ENCODE assay signal across 31 cellular contexts in the genomic region with DNA sequence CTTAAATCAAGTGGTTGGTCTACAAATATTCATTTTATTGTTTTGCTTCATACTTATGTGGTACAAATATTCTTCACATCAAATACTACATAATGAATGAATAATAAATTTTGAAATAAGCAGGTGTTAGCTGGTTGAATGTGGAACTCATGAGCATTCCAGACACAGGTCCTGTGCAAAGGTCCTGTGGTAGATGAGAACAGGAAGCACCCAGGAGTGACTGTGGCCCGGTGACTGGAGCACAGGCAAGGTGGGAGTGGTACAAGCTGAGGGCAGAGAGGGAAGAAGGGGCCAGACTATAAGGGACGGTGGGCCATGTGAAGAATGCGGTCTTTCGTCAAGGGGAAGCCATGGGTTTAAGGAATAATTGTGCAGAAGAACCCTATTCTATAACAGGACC. TPM values are rescaled to one million over a fixed set of nuclear protein-coding genes. Genes with fewer than 3 reads are reported as not detected.
DNase-seq lines count a peak whose midpoint lies in the region; ATAC-seq, FAIRE-seq and TF ChIP-seq lines count a peak whose summit lies in the region.
"Had no signal": no experiment of that assay in that cellular context is flagged by ENCODE, and none has a peak within 500 bp of the region (broad histone marks: within the 10 kb centered on the region; RNA-seq: fewer than 3 reads in every experiment).

No MANE protein-coding gene starts in this region.

- H3K27ac Mint-ChIP-seq in MCF 10A (ENCODE audit: low read depth, unreplicated experiment): no peak overlapping the region
- H3K27ac Mint-ChIP-seq: CD4-positive, alpha-beta memory T cell; CD4-positive, CD25-positive, alpha-beta regulatory T cell; CD8-positive, alpha-beta memory T cell had no signal

- BruUV-seq in K562 (replicated peaks; lab: Mats Ljungman, UMichigan): no TSS peak
- no TSS peak for BruUV-seq in MCF 10A (replicated peaks; lab: Mats Ljungman, UMichigan)

- H3K4me1 Mint-ChIP-seq in MCF 10A (ENCODE audit: insufficient read depth, unreplicated experiment): no peaks in the 10 kb centered on the region
- H3K4me1 Mint-ChIP-seq: CD4-positive, alpha-beta memory T cell; CD4-positive, CD25-positive, alpha-beta regulatory T cell; CD8-positive, alpha-beta memory T cell had no signal

- DNase-seq in Right ventricle myocardium inferior (ENCODE audit: missing footprints) (peak; percentile 5), left cardiac atrium (no peak), K562 (ENCODE audit: extremely low read depth in 1 of 4, low spot score in 3 of 4) (no peak), mesenchymal stem cell (no peak), MCF 10A (ENCODE audit: unreplicated experiment) (no peak)
- DNase-seq: 8988T; ACHN; BE2C; C1 segment of cervical spinal cord; CD4-positive, alpha-beta memory T cell; CD4-positive, CD25-positive, alpha-beta regulatory T cell; CD8-positive, alpha-beta memory T cell; COR-L47; DMS 273 treated with DMSO at 0.1 percent for 48 hours; DMS153; DMS53; DMS79; DND-41; EL; GDM1 had no signal

- CTCF ChIA-PET in K562 (lab: Yijun Ruan, JAX; ENCODE audit: low intra/inter-chr PET ratio) (no interaction called here), MCF 10A (lab: Yijun Ruan, JAX) (no interaction called here)

- H3K23ac ChIP-seq in mesenchymal stem cell (ENCODE audit: low read length in 2 of 2): no peak overlapping the region

- no peak overlapping the region for H3K27ac ChIP-seq in K562 (ENCODE audit: extremely low read depth, low read depth, low read length)
- no peak overlapping the region for H3K27ac ChIP-seq in mesenchymal stem cell (ENCODE audit: low read length, poor library complexity, severe bottlenecking)
- H3K27ac ChIP-seq: BLaER1 had no signal

- H4K91ac ChIP-seq in mesenchymal stem cell (ENCODE audit: low read length): peak overlapping the region; percentile 53

- H3K9ac ChIP-seq in K562 (ENCODE audit: insufficient read depth in 1 of 2, low read depth in 2 of 2, low read length in 2 of 2) (no peak overlapping the region), mesenchymal stem cell (ENCODE audit: low read length) (no peak overlapping the region)
- H3K9ac ChIP-seq: BLaER1 had no signal

- H3K18ac ChIP-seq in mesenchymal stem cell (ENCODE audit: low read depth in 1 of 2, low read length in 2 of 2): no peak overlapping the region

- no peaks in the 10 kb centered on the region for H3K27me3 Mint-ChIP-seq in MCF 10A (ENCODE audit: insufficient read depth, unreplicated experiment)
- H3K27me3 Mint-ChIP-seq: CD4-positive, CD25-positive, alpha-beta regulatory T cell; CD8-positive, alpha-beta memory T cell had no signal

- H3K4me1 ChIP-seq in K562 (replicated peaks in 1 of 2; ENCODE audit: control insufficient read depth in 2 of 2, insufficient read depth in 2 of 2, low read length in 2 of 2): peaks cover 0 to 8% of the 10 kb centered on the region in 2 experiments; a peak in 2 of 5 replicates
- H3K4me1 ChIP-seq in mesenchymal stem cell (ENCODE audit: control insufficient read depth, insufficient read depth, low read depth, low read length): no peaks in the 10 kb centered on the region
- H3K4me1 ChIP-seq: BE2C had no signal

- TF ChIP-seq CTCF in K562 (IDR thresholded peaks at IDR 0.05 in 2 of 3, conservative IDR thresholded peaks at IDR 0.05 in 1 of 3; ENCODE audit: insufficient read depth in 2 of 3, low read depth in 1 of 3, low read length in 3 of 3) (no peak), MCF 10A (IDR thresholded peaks at IDR 0.05; ENCODE audit: unreplicated experiment) (no peak)

- H2AK5ac ChIP-seq in mesenchymal stem cell (ENCODE audit: low read length, severe bottlenecking): no peak overlapping the region

- H3K4me3 Mint-ChIP-seq in MCF 10A (ENCODE audit: unreplicated experiment): no peak overlapping the region
- H3K4me3 Mint-ChIP-seq: CD14-positive monocyte; CD4-positive, alpha-beta memory T cell; CD4-positive, CD25-positive, alpha-beta regulatory T cell; CD8-positive, alpha-beta memory T cell had no signal

- no peak overlapping the region for H3K14ac ChIP-seq in mesenchymal stem cell (ENCODE audit: low read length in 2 of 2)

- H2BK120ac ChIP-seq in mesenchymal stem cell (ENCODE audit: low read depth, low read length): no peak overlapping the region

- WGBS in K562 (ENCODE audit: insufficient coverage, low coverage, missing lambda C conversion rate): 9% methylated on average over 4 of the region's 4 CpGs
- WGBS in mesenchymal stem cell: 89% methylated on average over 3 of the region's 4 CpGs

- ATAC-seq in Right ventricle myocardium inferior: no peak
- ATAC-seq in left cardiac atrium: no peak
- no peak for ATAC-seq in K562
- no peak for ATAC-seq in GM18861 (IDR thresholded peaks at IDR 0.05; ENCODE audit: unreplicated experiment)
- ATAC-seq: GM12878 had no signal

- H3K79me2 ChIP-seq in K562 (ENCODE audit: control insufficient read depth, insufficient read depth, low read length): no peaks in the 10 kb centered on the region

- no peaks in the 10 kb centered on the region; the same call in 1 of the 2 replicates for H4K20me1 ChIP-seq in K562 (replicated peaks; ENCODE audit: control insufficient read depth, insufficient read depth, low read length)
- H4K20me1 ChIP-seq: BLaER1 had no signal

- no peaks in the 10 kb centered on the region for H3K9me3 Mint-ChIP-seq in MCF 10A (ENCODE audit: unreplicated experiment)
- H3K9me3 Mint-ChIP-seq: CD4-positive, alpha-beta memory T cell; CD4-positive, CD25-positive, alpha-beta regulatory T cell; CD8-positive, alpha-beta memory T cell had no signal

- no peak for TF ChIP-seq RAD21 in K562 (CRISPR knock-in tag; conservative IDR thresholded peaks at IDR 0.05 in 1 of 2, IDR thresholded peaks at IDR 0.05 in 1 of 2)

- no peak overlapping the region for H2AFZ ChIP-seq in K562 (ENCODE audit: low read depth, low read length)
- no peak overlapping the region for H2AFZ ChIP-seq in mesenchymal stem cell (ENCODE audit: low read depth, low read length)

- H3K79me1 ChIP-seq in mesenchymal stem cell (replicated peaks; ENCODE audit: low read length, poor library complexity, severe bottlenecking): no peaks in the 10 kb centered on the region

- H3K4me2 ChIP-seq in K562 (ENCODE audit: insufficient read depth, low read length) (no peak overlapping the region), mesenchymal stem cell (ENCODE audit: low read length, poor library complexity, severe bottlenecking) (no peak overlapping the region)
- H3K4me2 ChIP-seq: BLaER1 had no signal

- intact Hi-C loops in Right ventricle myocardium inferior (cut with DNase I) (no loop called here), left cardiac atrium (cut with DNase I) (no loop called here), K562 (cut with micrococcal nuclease) (no loop called here), MCF 10A (cut with micrococcal nuclease) (no loop called here)

- no peak overlapping the region for H3K4ac ChIP-seq in mesenchymal stem cell (ENCODE audit: low read depth in 1 of 2, low read length in 2 of 2)

- no peak overlapping the region for H2BK12ac ChIP-seq in mesenchymal stem cell (ENCODE audit: low read length in 2 of 2)

- H2BK5ac ChIP-seq in mesenchymal stem cell (ENCODE audit: low read depth, low read length, poor library complexity, severe bottlenecking): no peak overlapping the region

- H2BK15ac ChIP-seq in mesenchymal stem cell (ENCODE audit: low read depth, poor library complexity, severe bottlenecking): no peak overlapping the region

- peaks cover 0 to 39% of the 10 kb centered on the region in 2 experiments; a peak in 4 of 5 replicates for H3K27me3 ChIP-seq in K562 (ENCODE audit: control insufficient read depth in 2 of 2, insufficient read depth in 2 of 2, low read length in 2 of 2)
- peaks cover 14 to 47% of the 10 kb centered on the region in 2 experiments for H3K27me3 ChIP-seq in mesenchymal stem cell (ENCODE audit: control insufficient read depth in 1 of 2, insufficient read depth in 1 of 2, low read length in 2 of 2)
- H3K27me3 ChIP-seq: BE2C, BLaER1 had no signal

- no peak for TF ChIP-seq EP300 in K562 (IDR thresholded peaks at IDR 0.05; ENCODE audit: low read length)

- H3K9me3 ChIP-seq in K562 (replicated peaks; ENCODE audit: control insufficient read depth, insufficient read depth, low read depth, low read length) (no peaks in the 10 kb centered on the region), mesenchymal stem cell (ENCODE audit: control insufficient read depth, low read length) (no peaks in the 10 kb centered on the region)
- H3K9me3 ChIP-seq: BE2C, BLaER1 had no signal

- FAIRE-seq in K562 (lab: Jason Lieb, UNC): no peak
- FAIRE-seq: A204.1, GM12878, GM12892, GM18507, GM19239 had no signal

- no peaks in the 10 kb centered on the region for H3K9me1 ChIP-seq in K562 (ENCODE audit: control insufficient read depth, insufficient read depth, low read length)

- H4K8ac ChIP-seq in mesenchymal stem cell (ENCODE audit: low read length): no peak overlapping the region

- no peaks in the 10 kb centered on the region for H3K36me3 Mint-ChIP-seq in MCF 10A (ENCODE audit: insufficient read depth, unreplicated experiment)
- H3K36me3 Mint-ChIP-seq: CD14-positive monocyte; CD4-positive, alpha-beta memory T cell; CD4-positive, CD25-positive, alpha-beta regulatory T cell; CD8-positive, alpha-beta memory T cell had no signal

- no peak for TF ChIP-seq POLR2A in K562 (conservative IDR thresholded peaks at IDR 0.05)

- no peak overlapping the region for H3K4me3 ChIP-seq in K562
- no peak overlapping the region for H3K4me3 ChIP-seq in mesenchymal stem cell (ENCODE audit: insufficient read depth in 1 of 2, low read depth in 1 of 2, low read length in 2 of 2)
- H3K4me3 ChIP-seq: BLaER1, GM12878 had no signal

- POLR2A ChIA-PET in K562 (lab: Yijun Ruan, JAX): no interaction called here
- POLR2A ChIA-PET in MCF 10A (lab: Yijun Ruan, JAX): no interaction called here

- H3K36me3 ChIP-seq in K562 (ENCODE audit: control insufficient read depth, insufficient read depth, low read length) (no peaks in the 10 kb centered on the region), mesenchymal stem cell (ENCODE audit: control insufficient read depth in 1 of 2, insufficient read depth in 2 of 2, low read depth in 1 of 2, low read length in 2 of 2) (no peaks in the 10 kb centered on the region)
- H3K36me3 ChIP-seq: BE2C, BLaER1 had no signal

- in situ Hi-C loops in K562 (cut with MboI): no loop called here

RNA-seq across cellular contexts. Expression of a gene that starts 26.2 kb away (rescaled TPM):
- total RNA-seq in Right ventricle myocardium inferior: 0.35 TPM
- total RNA-seq in left cardiac atrium: under 1 TPM; 0.24 to 0.59 TPM
- total RNA-seq in K562 (2011; cell fraction: chromatin; rRNA removed; ENCODE audit: low replicate concordance): not detected in 2 replicates
- not detected in 2 replicates for total RNA-seq in K562 (2011; cell fraction: nucleolus; rRNA removed)
- total RNA-seq in K562 (2011; cell fraction: nucleoplasm; rRNA removed): not detected in 2 replicates
- total RNA-seq in K562 (2014; rRNA removed): not detected in 2 replicates
- not detected in 2 replicates for total RNA-seq in K562 (2014; rRNA removed; fragmentation: Illumina TruSeq; extraction: Trizol)
- not detected in 2 replicates for total RNA-seq in K562 (2015; rRNA removed; fragmentation: Illumina TruSeq; extraction: Trizol)
- total RNA-seq in K562 (2021): not detected in 2 replicates
- polyA plus RNA-seq in K562 (2011; rRNA removed): not detected in 2 replicates
- not detected in 2 replicates for polyA plus RNA-seq in K562 (2011; cell fraction: cytosol; rRNA removed)
- not detected in 2 replicates for polyA plus RNA-seq in K562 (2011; cell fraction: nucleus; rRNA removed)
- polyA plus RNA-seq in K562 (2012): not detected in 2 replicates
- polyA plus RNA-seq in K562 (2014; fragmentation: Illumina TruSeq; extraction: Trizol): not detected in 2 replicates
- not detected for polyA plus RNA-seq in K562 (2014; fragmentation: Nextera tagmentation; extraction: Ambion mirVana)
- not detected in 2 replicates for polyA plus RNA-seq in K562 (2014; rRNA removed)
- polyA minus RNA-seq in K562 (2011; rRNA and poly(A)+ RNA removed): not detected in 2 replicates
- not detected in 2 replicates for polyA minus RNA-seq in K562 (2011; cell fraction: cytosol; rRNA and poly(A)+ RNA removed)
- polyA minus RNA-seq in K562 (2011; cell fraction: nucleus; rRNA and poly(A)+ RNA removed): not detected in 2 replicates
- polyA plus RNA-seq in mesenchymal stem cell (2013, experiment 1 of 2): not detected
- polyA plus RNA-seq in mesenchymal stem cell (2013, experiment 2 of 2): not detected
- not detected in 2 replicates for total RNA-seq in MCF 10A (2022)
- total RNA-seq: CD4-positive, alpha-beta memory T cell; CD4-positive, CD25-positive, alpha-beta regulatory T cell; CD8-positive, alpha-beta memory T cell; Daoy; G401; GM12878 had no signal
- polyA plus RNA-seq: AG04450; CD4-positive, alpha-beta memory T cell; CD4-positive, CD25-positive, alpha-beta regulatory T cell; CD8-positive, alpha-beta memory T cell; GM12878 had no signal
